ENCODE assay signal across 9 cellular contexts in the genomic region with DNA sequence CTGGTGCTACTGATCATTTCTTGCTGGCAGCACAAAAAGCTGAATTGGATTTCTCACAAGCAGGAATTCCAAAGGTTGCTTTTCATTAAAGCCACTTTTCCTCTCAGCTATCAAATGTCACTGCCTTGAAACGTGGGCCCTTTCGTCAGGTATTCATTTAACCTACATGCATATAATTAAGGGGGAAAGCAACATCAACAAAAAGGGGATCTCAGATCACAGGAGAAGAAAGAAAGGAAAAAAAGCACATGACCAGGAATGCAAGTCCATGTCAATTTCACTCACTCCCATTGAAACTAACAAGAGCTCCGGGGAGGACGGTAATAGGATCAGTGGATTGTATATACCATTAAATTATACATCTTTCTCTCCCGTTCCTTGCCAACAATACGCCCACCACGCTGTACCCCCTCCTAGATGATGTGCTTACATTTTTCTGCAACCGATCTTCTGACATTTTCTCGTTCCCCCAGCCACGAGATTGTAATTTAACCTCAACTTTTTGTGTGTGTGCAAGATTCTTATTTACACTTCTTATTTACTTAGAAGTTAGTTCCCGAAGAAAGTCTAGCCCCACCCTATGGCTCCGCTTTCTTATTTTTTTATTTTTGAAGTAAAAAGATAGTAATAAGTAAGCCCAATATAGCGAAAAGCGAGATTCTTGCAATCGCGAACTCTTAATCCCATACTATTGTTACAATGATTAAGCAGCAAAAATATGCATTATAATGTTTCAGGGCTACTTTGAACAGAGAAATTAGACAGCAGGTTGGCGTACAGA. TPM values are rescaled to one million over a fixed set of nuclear protein-coding genes. Genes with fewer than 3 reads are reported as not detected.
DNase-seq lines count a peak whose midpoint lies in the region; ATAC-seq, FAIRE-seq and TF ChIP-seq lines count a peak whose summit lies in the region.
"Had no signal": no experiment of that assay in that cellular context is flagged by ENCODE, and none has a peak within 500 bp of the region (broad histone marks: within the 10 kb centered on the region; RNA-seq: fewer than 3 reads in every experiment).

No MANE protein-coding gene starts in this region.

- H3K4me2 ChIP-seq in endothelial cell of umbilical vein (ENCODE audit: insufficient read depth, low read length) = peak overlapping the region; percentile 98

- peak overlapping the region; percentile 86 to 91 (median 90) for H3K4me3 Mint-ChIP-seq in nephron

- CTCF ChIA-PET in BJ (lab: Yijun Ruan, JAX) = interaction anchor here (0.6 to 0.8 kb wide), 2 partner anchors 175 to 326 kb away, joined by 3 read pairs; no protein-coding TSS in a partner anchor
- CTCF ChIA-PET in endothelial cell of umbilical vein (lab: Charles Lee) = interaction anchor here (0.9 to 2.1 kb wide), 10 partner anchors 11 to 694 kb away, joined by 3 to 16 read pairs (median 4); no protein-coding TSS in a partner anchor

- H3K9me1 ChIP-seq in endothelial cell of umbilical vein (replicated peaks; ENCODE audit: control insufficient read depth, extremely low read depth, insufficient read depth, low read length) = no peaks in the 10 kb centered on the region

- H3K36me3 ChIP-seq in BJ (ENCODE audit: control insufficient read depth, insufficient read depth, low read length) (no peaks in the 10 kb centered on the region), endothelial cell of umbilical vein (ENCODE audit: control insufficient read depth in 2 of 2, extremely low read depth in 1 of 2, insufficient read depth in 2 of 2, low read length in 2 of 2) (no peaks in the 10 kb centered on the region)

- no peak for TF ChIP-seq CTCF in BJ (IDR thresholded peaks at IDR 0.05; ENCODE audit: insufficient read depth, low read depth, low read length)
- TF ChIP-seq CTCF in endothelial cell of umbilical vein (IDR thresholded peaks at IDR 0.05; ENCODE audit: extremely low read depth in 1 of 2, insufficient read depth in 1 of 2, low read depth in 1 of 2, low read length in 2 of 2) = no peak
- TF ChIP-seq CTCF in nephron (IDR thresholded peaks at IDR 0.05; ENCODE audit: unreplicated experiment in 3 of 3) = no peak

- dilution Hi-C loops in endothelial cell of umbilical vein (cut with MboI; ENCODE audit: extremely low pct_ligation_motif_present, low sequenced_read_pairs) = no loop called here

- peak overlapping the region; percentile 88 to 97 (median 96) for H3K27ac Mint-ChIP-seq in nephron

- no peaks in the 10 kb centered on the region for H4K20me1 ChIP-seq in endothelial cell of umbilical vein (replicated peaks; ENCODE audit: control insufficient read depth, extremely low read depth, insufficient read depth, low read length)

- no peak for ATAC-seq in GM19324 (IDR thresholded peaks at IDR 0.05; ENCODE audit: low FRiP score, unreplicated experiment)
- no peak for ATAC-seq in GM21526 (IDR thresholded peaks at IDR 0.05; ENCODE audit: low FRiP score, unreplicated experiment)
- ATAC-seq in GM21737 (IDR thresholded peaks at IDR 0.05; ENCODE audit: unreplicated experiment) = no peak

- POLR2A ChIA-PET in BJ (lab: Charles Lee) = no interaction called here
- POLR2A ChIA-PET in endothelial cell of umbilical vein (lab: Charles Lee) = interaction anchor here (0.9 kb wide), 1 partner anchor 386 kb away, joined by 3 read pairs; no protein-coding TSS in a partner anchor

- peak overlapping the region; percentile 76 for H2AFZ ChIP-seq in endothelial cell of umbilical vein (ENCODE audit: low read depth, low read length)

- FAIRE-seq in endothelial cell of umbilical vein (lab: Jason Lieb, UNC) = peak; percentile 63
- FAIRE-seq: GM12891 had no signal

- H3K27me3 Mint-ChIP-seq in nephron (ENCODE audit: low read depth) = peaks cover 20% of the 10 kb centered on the region

- 0 out of 2 replicates have a peak, but pooled peaks cover 2% of the 10 kb centered on the region for H3K27me3 ChIP-seq in BJ (ENCODE audit: control insufficient read depth, insufficient read depth, low read length)
- H3K27me3 ChIP-seq in endothelial cell of umbilical vein (ENCODE audit: control insufficient read depth in 2 of 2, insufficient read depth in 2 of 2, low read length in 2 of 2) = no peaks in the 10 kb centered on the region

- peak overlapping the region; percentile 72 for H3K27ac ChIP-seq in endothelial cell of umbilical vein (ENCODE audit: insufficient read depth, low read depth, low read length)

- H3K4me3 ChIP-seq in BJ (ENCODE audit: low read depth, low read length) (peak overlapping the region; percentile 82), endothelial cell of umbilical vein (replicated peaks in 1 of 3; ENCODE audit: insufficient read depth in 1 of 3, low read depth in 1 of 3, low read length in 3 of 3) (peak overlapping the region; percentile 66 to 96 (median 94))

- peaks cover 15% of the 10 kb centered on the region for H3K79me2 ChIP-seq in endothelial cell of umbilical vein (ENCODE audit: control insufficient read depth, insufficient read depth, low read length)

- H3K4me1 ChIP-seq in endothelial cell of umbilical vein (ENCODE audit: control insufficient read depth, extremely low read depth, insufficient read depth, low read length) = peaks cover 11% of the 10 kb centered on the region

- intact Hi-C loops in endothelial cell of umbilical vein (cut with micrococcal nuclease) = loop anchor here (5.0 kb wide), 4 partner anchors 68 to 263 kb away; no protein-coding TSS in a partner anchor

- peak overlapping the region; percentile 91 for H3K9ac ChIP-seq in endothelial cell of umbilical vein (replicated peaks; ENCODE audit: extremely low read depth, insufficient read depth, low read length)

- DNase-seq in BJ (ENCODE audit: low read depth) = no peak
- DNase-seq in NCI-H446 treated with DMSO at 0.1 percent for 48 hours (lab: John Stamatoyannopoulos, UW) = peak; percentile 26
- DNase-seq in endothelial cell of umbilical vein (ENCODE audit: low read depth, low spot score) = peak; percentile 64
- DNase-seq in SIG-M5 treated with dmso at 0.1 percent for 504 hours (lab: John Stamatoyannopoulos, UW; ENCODE audit: unreplicated experiment) = no peak

- no peaks in the 10 kb centered on the region for H3K36me3 Mint-ChIP-seq in nephron (ENCODE audit: low read depth)

- no peaks in the 10 kb centered on the region for H3K9me3 Mint-ChIP-seq in nephron

- H3K9me3 ChIP-seq in endothelial cell of umbilical vein (replicated peaks; ENCODE audit: control insufficient read depth, insufficient read depth, low read length) = no peaks in the 10 kb centered on the region

- peaks cover 29% of the 10 kb centered on the region for H3K4me1 Mint-ChIP-seq in nephron

- TF ChIP-seq POLR2A in endothelial cell of umbilical vein (IDR thresholded peaks at IDR 0.05; ENCODE audit: low read depth, low read length) = no peak

- BruUV-seq in endothelial cell of umbilical vein (replicated peaks; lab: Mats Ljungman, UMichigan) = no TSS peak

TF ChIP-seq in endothelial cell of umbilical vein, 7 proteins besides CTCF, POLR2A, EP300 and RAD21:
- TF ChIP-seq, protein P1, sequence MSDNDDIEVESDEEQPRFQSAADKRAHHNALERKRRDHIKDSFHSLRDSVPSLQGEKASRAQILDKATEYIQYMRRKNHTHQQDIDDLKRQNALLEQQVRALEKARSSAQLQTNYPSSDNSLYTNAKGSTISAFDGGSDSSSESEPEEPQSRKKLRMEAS (IDR thresholded peaks at IDR 0.05; ENCODE audit: insufficient read depth, insufficient read length) = no peak
- TF ChIP-seq MYC (IDR thresholded peaks at IDR 0.05; ENCODE audit: low read depth, low read length) (no peak), POLR2AphosphoS5 (IDR thresholded peaks at IDR 0.05; ENCODE audit: insufficient read depth, low read depth, low read length) (no peak), JUN (IDR thresholded peaks at IDR 0.05; ENCODE audit: borderline replicate concordance, insufficient read depth, insufficient read length, low read depth) (no peak), GATA2 (IDR thresholded peaks at IDR 0.05; ENCODE audit: insufficient read depth, insufficient read length, low read depth, low read length) (no peak), FOS (IDR thresholded peaks at IDR 0.05; ENCODE audit: borderline replicate concordance, insufficient read depth, low read length) (no peak), EZH2 (IDR thresholded peaks at IDR 0.05; ENCODE audit: borderline replicate concordance, low read depth, low read length, severe bottlenecking) (no peak)

RNA-seq across cellular contexts. Expression of a gene that starts 0.7 kb away (rescaled TPM):
- polyA plus RNA-seq in BJ (2011; rRNA removed) (2.4 and 3.0 TPM in 2 replicates), endothelial cell of umbilical vein (1.3 and 1.8 TPM in 2 replicates)
- polyA minus RNA-seq in BJ (2011; rRNA and poly(A)+ RNA removed) = 2.1 and 2.7 TPM in 2 replicates
- total RNA-seq in endothelial cell of umbilical vein = 6.6 and 8.1 TPM in 2 replicates
- 1.1 and 1.2 TPM in 2 replicates for polyA plus RNA-seq in endothelial cell of umbilical vein (2011; cell fraction: cytosol; rRNA removed)
- polyA plus RNA-seq in endothelial cell of umbilical vein (2011; cell fraction: nucleus; rRNA removed) = 8.1 and 10.1 TPM in 2 replicates
- polyA plus RNA-seq in endothelial cell of umbilical vein (2012) = 2.4 and 3.3 TPM in 2 replicates
- polyA minus RNA-seq in endothelial cell of umbilical vein = 4.9 and 6.1 TPM in 2 replicates
- polyA minus RNA-seq in endothelial cell of umbilical vein (2011; cell fraction: cytosol; rRNA and poly(A)+ RNA removed) = 1.4 TPM
- polyA minus RNA-seq in endothelial cell of umbilical vein (2011; cell fraction: nucleus; rRNA and poly(A)+ RNA removed) = 12.9 and 13.9 TPM in 2 replicates

Comparison
In these comparisons a context has a peak if more than half of its experiments do, and no peak if none do; other contexts are left out.
1. DNase-seq: peak in NCI-H446 treated with DMSO at 0.1 percent for 48 hours (single experiment) and endothelial cell of umbilical vein (single experiment); none in BJ (single experiment) and SIG-M5 treated with dmso at 0.1 percent for 504 hours (single experiment).